ENCODE assay signal across 1 cellular context in the genomic region with DNA sequence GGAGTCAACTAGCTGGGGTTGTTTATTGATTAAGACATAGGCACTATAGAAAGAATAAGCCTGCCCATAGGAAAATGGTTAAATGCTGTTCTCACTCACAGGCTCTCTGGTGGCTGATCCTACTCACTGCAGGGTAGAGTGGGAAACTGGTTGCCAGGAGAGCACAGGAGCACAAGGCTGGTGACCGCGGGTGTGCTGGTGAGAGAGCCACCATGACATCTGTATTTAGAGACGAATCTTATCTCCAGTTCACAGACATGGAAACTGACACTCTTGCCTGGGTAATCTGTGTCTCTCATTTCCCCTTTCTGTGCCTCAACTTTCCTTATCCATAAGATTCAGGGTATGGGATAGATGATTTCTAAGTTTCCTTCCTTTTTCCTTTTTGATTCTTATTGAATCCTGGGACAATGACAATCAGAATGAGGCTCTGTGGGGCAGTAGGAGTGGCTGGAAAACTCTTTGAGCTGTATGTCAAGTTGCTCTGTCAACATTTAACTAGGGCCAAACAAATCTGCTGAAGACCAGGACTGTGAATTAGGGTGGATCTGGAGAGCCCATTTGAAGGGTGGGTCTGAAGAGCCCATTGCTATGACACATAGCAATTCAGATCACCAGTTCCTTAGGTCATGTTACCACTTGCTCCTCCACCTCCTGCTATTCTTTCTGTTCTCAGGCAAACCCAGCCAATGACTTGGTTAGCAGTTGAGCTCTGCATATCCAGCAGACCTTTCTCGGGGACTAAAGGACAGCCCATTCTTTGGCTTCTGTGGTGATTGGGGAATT.
TF ChIP-seq lines count a peak whose summit lies in the region.

No MANE protein-coding gene starts in this region.

TF ChIP-seq in HCT116, 20 proteins besides CTCF, POLR2A, EP300 and RAD21 (continued from another document):
- no peak for TF ChIP-seq FOSL1 (IDR thresholded peaks at IDR 0.05; ENCODE audit: low read depth)
- no peak for TF ChIP-seq CEBPB (IDR thresholded peaks at IDR 0.05; ENCODE audit: low read depth)
- TF ChIP-seq SP1 (IDR thresholded peaks at IDR 0.05; ENCODE audit: low read depth): no peak
- TF ChIP-seq YY1 (IDR thresholded peaks at IDR 0.05; ENCODE audit: extremely low read depth, insufficient replicate concordance, low read depth, low read length): no peak
- no peak for TF ChIP-seq TCF7L2 (IDR thresholded peaks at IDR 0.05; ENCODE audit: borderline replicate concordance, extremely low read depth, insufficient read depth, insufficient read length)
- no peak for TF ChIP-seq ELF1 (IDR thresholded peaks at IDR 0.05; ENCODE audit: borderline replicate concordance, low read depth)
- TF ChIP-seq, protein P1, sequence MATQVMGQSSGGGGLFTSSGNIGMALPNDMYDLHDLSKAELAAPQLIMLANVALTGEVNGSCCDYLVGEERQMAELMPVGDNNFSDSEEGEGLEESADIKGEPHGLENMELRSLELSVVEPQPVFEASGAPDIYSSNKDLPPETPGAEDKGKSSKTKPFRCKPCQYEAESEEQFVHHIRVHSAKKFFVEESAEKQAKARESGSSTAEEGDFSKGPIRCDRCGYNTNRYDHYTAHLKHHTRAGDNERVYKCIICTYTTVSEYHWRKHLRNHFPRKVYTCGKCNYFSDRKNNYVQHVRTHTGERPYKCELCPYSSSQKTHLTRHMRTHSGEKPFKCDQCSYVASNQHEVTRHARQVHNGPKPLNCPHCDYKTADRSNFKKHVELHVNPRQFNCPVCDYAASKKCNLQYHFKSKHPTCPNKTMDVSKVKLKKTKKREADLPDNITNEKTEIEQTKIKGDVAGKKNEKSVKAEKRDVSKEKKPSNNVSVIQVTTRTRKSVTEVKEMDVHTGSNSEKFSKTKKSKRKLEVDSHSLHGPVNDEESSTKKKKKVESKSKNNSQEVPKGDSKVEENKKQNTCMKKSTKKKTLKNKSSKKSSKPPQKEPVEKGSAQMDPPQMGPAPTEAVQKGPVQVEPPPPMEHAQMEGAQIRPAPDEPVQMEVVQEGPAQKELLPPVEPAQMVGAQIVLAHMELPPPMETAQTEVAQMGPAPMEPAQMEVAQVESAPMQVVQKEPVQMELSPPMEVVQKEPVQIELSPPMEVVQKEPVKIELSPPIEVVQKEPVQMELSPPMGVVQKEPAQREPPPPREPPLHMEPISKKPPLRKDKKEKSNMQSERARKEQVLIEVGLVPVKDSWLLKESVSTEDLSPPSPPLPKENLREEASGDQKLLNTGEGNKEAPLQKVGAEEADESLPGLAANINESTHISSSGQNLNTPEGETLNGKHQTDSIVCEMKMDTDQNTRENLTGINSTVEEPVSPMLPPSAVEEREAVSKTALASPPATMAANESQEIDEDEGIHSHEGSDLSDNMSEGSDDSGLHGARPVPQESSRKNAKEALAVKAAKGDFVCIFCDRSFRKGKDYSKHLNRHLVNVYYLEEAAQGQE (IDR thresholded peaks at IDR 0.05; ENCODE audit: low read depth): no peak
- no peak for TF ChIP-seq ZNF274 (IDR thresholded peaks at IDR 0.05; ENCODE audit: low read depth, low read length)
- no peak for TF ChIP-seq POLR2AphosphoS5 (IDR thresholded peaks at IDR 0.05; ENCODE audit: low read depth, low read length)
- no peak for TF ChIP-seq EGR1 (IDR thresholded peaks at IDR 0.05; ENCODE audit: low read depth)
- TF ChIP-seq, protein P2, sequence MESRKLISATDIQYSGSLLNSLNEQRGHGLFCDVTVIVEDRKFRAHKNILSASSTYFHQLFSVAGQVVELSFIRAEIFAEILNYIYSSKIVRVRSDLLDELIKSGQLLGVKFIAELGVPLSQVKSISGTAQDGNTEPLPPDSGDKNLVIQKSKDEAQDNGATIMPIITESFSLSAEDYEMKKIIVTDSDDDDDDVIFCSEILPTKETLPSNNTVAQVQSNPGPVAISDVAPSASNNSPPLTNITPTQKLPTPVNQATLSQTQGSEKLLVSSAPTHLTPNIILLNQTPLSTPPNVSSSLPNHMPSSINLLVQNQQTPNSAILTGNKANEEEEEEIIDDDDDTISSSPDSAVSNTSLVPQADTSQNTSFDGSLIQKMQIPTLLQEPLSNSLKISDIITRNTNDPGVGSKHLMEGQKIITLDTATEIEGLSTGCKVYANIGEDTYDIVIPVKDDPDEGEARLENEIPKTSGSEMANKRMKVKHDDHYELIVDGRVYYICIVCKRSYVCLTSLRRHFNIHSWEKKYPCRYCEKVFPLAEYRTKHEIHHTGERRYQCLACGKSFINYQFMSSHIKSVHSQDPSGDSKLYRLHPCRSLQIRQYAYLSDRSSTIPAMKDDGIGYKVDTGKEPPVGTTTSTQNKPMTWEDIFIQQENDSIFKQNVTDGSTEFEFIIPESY (IDR thresholded peaks at IDR 0.05; ENCODE audit: extremely low read depth, insufficient replicate concordance, low read length): no peak
- no peak for TF ChIP-seq JUND (IDR thresholded peaks at IDR 0.05)
TF ChIP-seq in HCT116: peak in this region for 0.
